8 cellular contexts compared by ENCODE assay signal in genomic region chr16:89575247-89576172, GRCh38. TPM values are rescaled to one million over a fixed set of nuclear protein-coding genes. Genes with fewer than 3 reads are reported as not detected.
A peak's percentile ranks its signal among the peaks of the same experiment; 100 is the strongest.
DNase-seq lines count a peak whose midpoint lies in the region; ATAC-seq and TF ChIP-seq lines count a peak whose summit lies in the region.

TSS of gene CPNE7 (plus strand) at chr16:89575758. CDS start at chr16:89575898, 140 bp downstream.

- H3K36me3 ChIP-seq in ES-I3 (ENCODE audit: insufficient read depth, low read length) (peaks cover 3% of the 10 kb centered on the region; the same call in 1 of the 2 replicates), HUES6 (ENCODE audit: control insufficient read depth, insufficient read depth, low read length) (peaks cover 5% of the 10 kb centered on the region), body of pancreas (replicated peaks in 1 of 2; ENCODE audit: insufficient read depth in 1 of 2, low read depth in 2 of 2) (no peaks in the 10 kb centered on the region), mucosa of stomach (ENCODE audit: control insufficient read depth, insufficient read depth, low read length) (no peaks in the 10 kb centered on the region)

- TF ChIP-seq CTCF in body of pancreas (IDR thresholded peaks at IDR 0.05): no peak

- no peak for TF ChIP-seq POLR2A in body of pancreas (IDR thresholded peaks at IDR 0.05)

- H3K4me3 ChIP-seq in HUES6 (ENCODE audit: low read depth, low read length): peak within 1 kb of the TSS; percentile 62
- H3K4me3 ChIP-seq in body of pancreas: no peak within 1 kb of the TSS
- H3K4me3 ChIP-seq in mucosa of stomach (ENCODE audit: low read length): no peak within 1 kb of the TSS

- 2% methylated on average over 59 of the region's 105 CpGs; no CpG with 5 or more reads in 1 of the 2 donors for WGBS in body of pancreas, 2 donors

- intact Hi-C loops in body of pancreas (cut with DNase I): no loop called here

- H3K4me1 ChIP-seq in ES-I3 (ENCODE audit: insufficient read depth, low read length): peaks cover 10% of the 10 kb centered on the region; the same call in 1 of the 2 replicates
- H3K4me1 ChIP-seq in HUES6 (ENCODE audit: control insufficient read depth, insufficient read depth, low read length): peaks cover 7% of the 10 kb centered on the region
- peaks cover 20% of the 10 kb centered on the region for H3K4me1 ChIP-seq in body of pancreas
- H3K4me1 ChIP-seq in mucosa of stomach (ENCODE audit: control insufficient read depth, insufficient read depth, low read length): peaks cover 25% of the 10 kb centered on the region

- H3K9me3 ChIP-seq in ES-I3 (ENCODE audit: control insufficient read depth, insufficient read depth, low read length) (no peaks in the 10 kb centered on the region), HUES6 (ENCODE audit: control insufficient read depth, insufficient read depth, low read depth, low read length) (no peaks in the 10 kb centered on the region), body of pancreas (no peaks in the 10 kb centered on the region), mucosa of stomach (ENCODE audit: control insufficient read depth, low read length) (no peaks in the 10 kb centered on the region)

- H3K9ac ChIP-seq in ES-I3 (ENCODE audit: low read depth, low read length) (peak within 1 kb of the TSS; percentile 68), HUES6 (ENCODE audit: low read length) (peak within 1 kb of the TSS; percentile 39), mucosa of stomach (ENCODE audit: low read length) (peak within 1 kb of the TSS; percentile 29)

- H3K27ac ChIP-seq in HUES6 (ENCODE audit: low read depth, low read length) (no peak within 1 kb of the TSS), body of pancreas (no peak within 1 kb of the TSS)

- ATAC-seq in body of pancreas (peak; percentile 26), HG02678 (IDR thresholded peaks at IDR 0.05; ENCODE audit: unreplicated experiment) (no peak), GM19467 (IDR thresholded peaks at IDR 0.05; ENCODE audit: unreplicated experiment) (no peak), HG03521 (IDR thresholded peaks at IDR 0.05; ENCODE audit: unreplicated experiment) (no peak)

- DNase-seq in body of pancreas (no peak), OCI-M1 (lab: John Stamatoyannopoulos, UW) (no peak)

- H3K27me3 ChIP-seq in HUES6 (ENCODE audit: control insufficient read depth, insufficient read depth, low read length) (peaks cover 47% of the 10 kb centered on the region), body of pancreas (peaks cover 0 to 13% of the 10 kb centered on the region in 2 donors), mucosa of stomach (ENCODE audit: control insufficient read depth, insufficient read depth, low read length) (peaks cover 37% of the 10 kb centered on the region)

RNA-seq across cellular contexts. Expression of gene CPNE7, which starts in this region (rescaled TPM):
- 1 to 10 TPM in 1 of 2 donors, not detected in 1; 2.1 TPM for total RNA-seq in body of pancreas
